Comparison of ENCODE assay signal across 16 cellular contexts in the genomic region with DNA sequence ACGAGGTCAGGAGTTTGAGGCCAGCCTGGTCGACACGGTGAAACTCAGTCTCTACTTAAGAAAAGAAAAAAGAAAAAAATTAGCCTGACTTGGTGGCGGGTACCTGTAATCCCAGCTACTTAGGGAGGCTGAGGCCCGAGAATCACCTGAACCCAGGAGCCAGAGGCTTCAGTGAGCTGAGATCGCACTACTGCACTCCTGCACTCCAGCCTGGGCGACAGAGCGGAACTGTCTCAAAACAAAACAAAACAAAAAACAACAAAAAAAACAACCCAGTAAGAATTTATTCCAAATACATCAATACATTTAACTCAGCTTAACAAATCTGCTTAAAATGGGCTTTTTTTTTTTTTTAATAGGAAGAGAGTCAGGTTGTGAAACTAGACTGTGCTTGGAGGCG. TPM values are rescaled to one million over a fixed set of nuclear protein-coding genes. Genes with fewer than 3 reads are reported as not detected.
A peak's percentile ranks its signal among the peaks of the same experiment; 100 is the strongest.
DNase-seq lines count a peak whose midpoint lies in the region; ATAC-seq, FAIRE-seq and TF ChIP-seq lines count a peak whose summit lies in the region.
"Had no signal": no experiment of that assay in that cellular context is flagged by ENCODE, and none has a peak within 500 bp of the region (broad histone marks: within the 10 kb centered on the region; RNA-seq: fewer than 3 reads in every experiment).

No MANE protein-coding gene starts in this region.

- no peak overlapping the region for H3K4ac ChIP-seq in H9 (ENCODE audit: low read depth, low read length)

- no peak overlapping the region for H4K8ac ChIP-seq in H9 (replicated peaks; ENCODE audit: insufficient read length, low read depth, low read length)

- H3K4me1 ChIP-seq in H9 (ENCODE audit: insufficient read depth, low read length) (no peaks in the 10 kb centered on the region), small intestine (ENCODE audit: control insufficient read depth in 2 of 2, insufficient read depth in 1 of 2, low read depth in 1 of 2, low read length in 1 of 2) (peaks cover 0 to 9% of the 10 kb centered on the region in 2 donors)

- no peak overlapping the region for H3K4me3 ChIP-seq in small intestine (ENCODE audit: low read depth in 1 of 2, low read length in 2 of 2)
- H3K4me3 ChIP-seq: PC-9 had no signal

- no peak overlapping the region for H2AK5ac ChIP-seq in H9 (ENCODE audit: insufficient read length, low read length)

- no peaks in the 10 kb centered on the region for H3K9me3 Mint-ChIP-seq in activated naive CD8-positive, alpha-beta T cell (ENCODE audit: low read depth)
- no peaks in the 10 kb centered on the region for H3K9me3 Mint-ChIP-seq in activated naive CD8-positive, alpha-beta T cell treated with anti-CD3 and anti-CD28 coated beads for 36 hours
- H3K9me3 Mint-ChIP-seq in H9 (no peaks in the 10 kb centered on the region), naive B cell (no peaks in the 10 kb centered on the region)
- H3K9me3 Mint-ChIP-seq in stimulated activated effector memory CD8-positive, alpha-beta T cell treated with anti-CD3 and anti-CD28 coated beads, Interleukin-12 subunit alpha, Interleukin-12 subunit beta, amount 100 ng/mL, for 72 hours: no peaks in the 10 kb centered on the region

- H3K27me3 ChIP-seq in H9 (ENCODE audit: insufficient read depth, low read length) (no peaks in the 10 kb centered on the region), small intestine (ENCODE audit: control insufficient read depth in 2 of 2, insufficient read depth in 2 of 2, low read length in 2 of 2) (no peaks in the 10 kb centered on the region)

- H3K27ac ChIP-seq in H9 (ENCODE audit: insufficient read length, low read depth, low read length): no peak overlapping the region
- H3K27ac ChIP-seq in small intestine (ENCODE audit: low read depth in 1 of 2, low read length in 1 of 2): no peak overlapping the region
- H3K27ac ChIP-seq: PC-9 had no signal

- no peak for TF ChIP-seq CTCF in H9 (conservative IDR thresholded peaks at IDR 0.05)

- DNase-seq in activated naive CD8-positive, alpha-beta T cell treated with anti-CD3 and anti-CD28 coated beads for 36 hours: no peak
- DNase-seq in H9 (no peak), naive B cell (no peak), small intestine (no peak)
- DNase-seq in stimulated activated effector memory CD8-positive, alpha-beta T cell treated with anti-CD3 and anti-CD28 coated beads, Interleukin-12 subunit alpha, Interleukin-12 subunit beta, amount 100 ng/mL, for 72 hours (ENCODE audit: low spot score in 2 of 2): no peak
- DNase-seq: AML-193, H7, Karpas-422, MM.1S, NCI-H187 treated with DMSO at 0.1 percent for 48 hours, NCI-H446 treated with DMSO at 0.1 percent for 48 hours, NCI-H774, PC-9 had no signal

- FAIRE-seq in small intestine (lab: Jason Lieb, UNC): no peak

- H3K27me3 Mint-ChIP-seq in activated naive CD8-positive, alpha-beta T cell: no peaks in the 10 kb centered on the region
- no peaks in the 10 kb centered on the region for H3K27me3 Mint-ChIP-seq in activated naive CD8-positive, alpha-beta T cell treated with anti-CD3 and anti-CD28 coated beads for 36 hours
- H3K27me3 Mint-ChIP-seq in H9 (ENCODE audit: low read depth): no peaks in the 10 kb centered on the region
- H3K27me3 Mint-ChIP-seq in naive B cell: no peaks in the 10 kb centered on the region

- H3K4me2 ChIP-seq in H9 (ENCODE audit: insufficient read depth, insufficient read length, low read length): no peak overlapping the region
- H3K4me2 ChIP-seq: PC-9 had no signal

- no peak overlapping the region for H3K9ac ChIP-seq in H9 (ENCODE audit: extremely low read depth, insufficient read length, low read length)

- no peak overlapping the region for H2BK20ac ChIP-seq in H9 (ENCODE audit: low read depth, low read length, poor library complexity, severe bottlenecking)

- no peak overlapping the region for H2BK5ac ChIP-seq in H9 (ENCODE audit: insufficient read length, low read length)

- no peak overlapping the region for H3T11ph ChIP-seq in H9 (ENCODE audit: low read length)

- no CpG with 5 or more reads among the region's 9 CpGs for WGBS in H9 (ENCODE audit: extremely low coverage, insufficient read length, low lambda C conversion rate)
- 92 to 96% (median 94%) methylated on average over 9 of the region's 9 CpGs for WGBS in small intestine, 3 donors

- no peaks in the 10 kb centered on the region for H3K9me3 ChIP-seq in H9 (ENCODE audit: control insufficient read depth, low read depth, low read length)
- H3K9me3 ChIP-seq in small intestine (ENCODE audit: control insufficient read depth, low read depth): no peaks in the 10 kb centered on the region

- H3K18ac ChIP-seq in H9 (ENCODE audit: insufficient read length, low read depth, low read length): no peak overlapping the region

- H4K5ac ChIP-seq in H9 (ENCODE audit: insufficient read length, low read depth, low read length): no peak overlapping the region

- H3K56ac ChIP-seq in H9 (ENCODE audit: insufficient read length, low read depth, low read length): no peak overlapping the region

- no peaks in the 10 kb centered on the region for H3K23me2 ChIP-seq in H9 (ENCODE audit: insufficient read length, low read depth, low read length, poor library complexity, severe bottlenecking)

- no peak overlapping the region for H2BK15ac ChIP-seq in H9 (ENCODE audit: low read depth, low read length)

- H3K27ac Mint-ChIP-seq in activated naive CD8-positive, alpha-beta T cell: peak overlapping the region; percentile 22
- H3K27ac Mint-ChIP-seq in activated naive CD8-positive, alpha-beta T cell treated with anti-CD3 and anti-CD28 coated beads for 36 hours: no peak overlapping the region
- H3K27ac Mint-ChIP-seq in H9: peak overlapping the region; percentile 17 to 51 (median 25); a peak in 1 of 7 replicates
- peak overlapping the region in 4 of 6 donors; percentile 0 to 57 (median 20) for H3K27ac Mint-ChIP-seq in naive B cell
- H3K27ac Mint-ChIP-seq in stimulated activated effector memory CD8-positive, alpha-beta T cell treated with anti-CD3 and anti-CD28 coated beads, Interleukin-12 subunit alpha, Interleukin-12 subunit beta, amount 100 ng/mL, for 72 hours: peak overlapping the region; percentile 9

- H3K14ac ChIP-seq in H9 (ENCODE audit: insufficient read depth, low read length): no peak overlapping the region

- H3K4me1 Mint-ChIP-seq in activated naive CD8-positive, alpha-beta T cell (ENCODE audit: low read depth): peaks cover 91% of the 10 kb centered on the region
- H3K4me1 Mint-ChIP-seq in activated naive CD8-positive, alpha-beta T cell treated with anti-CD3 and anti-CD28 coated beads for 36 hours: peaks cover 71% of the 10 kb centered on the region
- H3K4me1 Mint-ChIP-seq in H9: peaks cover 47 to 51% of the 10 kb centered on the region in 2 experiments
- peaks cover 35 to 56% (median 53%) of the 10 kb centered on the region in 3 donors for H3K4me1 Mint-ChIP-seq in naive B cell
- peaks cover 64% of the 10 kb centered on the region for H3K4me1 Mint-ChIP-seq in stimulated activated effector memory CD8-positive, alpha-beta T cell treated with anti-CD3 and anti-CD28 coated beads, Interleukin-12 subunit alpha, Interleukin-12 subunit beta, amount 100 ng/mL, for 72 hours

- peak overlapping the region; percentile 28 for H3K4me3 Mint-ChIP-seq in activated naive CD8-positive, alpha-beta T cell
- H3K4me3 Mint-ChIP-seq in activated naive CD8-positive, alpha-beta T cell treated with anti-CD3 and anti-CD28 coated beads for 36 hours: no peak overlapping the region
- H3K4me3 Mint-ChIP-seq in H9 (no peak overlapping the region), naive B cell (peak overlapping the region in 1 of 8 donors; percentile 21)
- H3K4me3 Mint-ChIP-seq in stimulated activated effector memory CD8-positive, alpha-beta T cell treated with anti-CD3 and anti-CD28 coated beads, Interleukin-12 subunit alpha, Interleukin-12 subunit beta, amount 100 ng/mL, for 72 hours: peak overlapping the region; percentile 13

- H3K36me3 Mint-ChIP-seq in activated naive CD8-positive, alpha-beta T cell: peaks cover 22% of the 10 kb centered on the region
- peaks cover 44% of the 10 kb centered on the region for H3K36me3 Mint-ChIP-seq in activated naive CD8-positive, alpha-beta T cell treated with anti-CD3 and anti-CD28 coated beads for 36 hours
- H3K36me3 Mint-ChIP-seq in H9 (ENCODE audit: insufficient read depth in 1 of 3, low read depth in 3 of 3) (peaks cover 23 to 47% (median 42%) of the 10 kb centered on the region in 3 experiments; a peak in 6 of 7 replicates), naive B cell (peaks cover 7 to 15% of the 10 kb centered on the region in 2 donors)
- peaks cover 78% of the 10 kb centered on the region for H3K36me3 Mint-ChIP-seq in stimulated activated effector memory CD8-positive, alpha-beta T cell treated with anti-CD3 and anti-CD28 coated beads, Interleukin-12 subunit alpha, Interleukin-12 subunit beta, amount 100 ng/mL, for 72 hours

- no peak overlapping the region for H2AFZ ChIP-seq in H9 (ENCODE audit: low read length)
- H2AFZ ChIP-seq: PC-9 had no signal

- H3K79me2 ChIP-seq in H9 (ENCODE audit: insufficient read depth, low read length): peaks cover 81% of the 10 kb centered on the region

- ATAC-seq in naive B cell (ENCODE audit: low read depth in 2 of 2) (no peak), GM21529 (IDR thresholded peaks at IDR 0.05; ENCODE audit: unreplicated experiment) (no peak), GM18858 (IDR thresholded peaks at IDR 0.05; ENCODE audit: unreplicated experiment) (no peak)
- ATAC-seq in stimulated activated effector memory CD8-positive, alpha-beta T cell treated with anti-CD3 and anti-CD28 coated beads, Interleukin-12 subunit alpha, Interleukin-12 subunit beta, amount 100 ng/mL, for 72 hours: no peak

- H3K36me3 ChIP-seq in small intestine (ENCODE audit: control insufficient read depth in 2 of 2, insufficient read depth in 2 of 2, low read length in 2 of 2): peaks cover 10 to 16% of the 10 kb centered on the region in 2 donors

- H3K23ac ChIP-seq in H9 (ENCODE audit: insufficient read length, low read depth, low read length): no peak overlapping the region

- H4K91ac ChIP-seq in H9 (ENCODE audit: insufficient read length, low read depth, low read length): no peak overlapping the region

- no peaks in the 10 kb centered on the region for H4K20me1 ChIP-seq in H9 (ENCODE audit: control insufficient read depth, insufficient read depth, insufficient read length)

- H3K79me1 ChIP-seq in H9 (ENCODE audit: insufficient read depth, low read depth, low read length, poor library complexity, severe bottlenecking): peaks cover 14% of the 10 kb centered on the region

- H2BK12ac ChIP-seq in H9 (ENCODE audit: insufficient read length, low read depth, low read length): no peak overlapping the region

- H2BK120ac ChIP-seq in H9 (ENCODE audit: low read depth, low read length, poor library complexity, severe bottlenecking): no peak overlapping the region

RNA-seq across cellular contexts. Expression of a gene that starts 23.3 kb away (rescaled TPM):
- 10 to 100 TPM; 60.9 to 65.5 TPM for total RNA-seq in activated naive CD8-positive, alpha-beta T cell treated with anti-CD3 and anti-CD28 coated beads for 36 hours
- total RNA-seq in H9 (2021): 110 and 114 TPM in 2 replicates
- polyA plus RNA-seq in naive B cell (ENCODE audit: low read depth in 6 of 6) (10 to 100 TPM in 5 of 6 donors, 1 to 10 TPM in 1; 5.8 to 27.5 (median 16.5) TPM), small intestine (10 to 100 TPM; 12.7 to 24.2 (median 16.2) TPM)

Comparison
In these comparisons a context has a peak if more than half of its experiments do, and no peak if none do; other contexts are left out.
1. H3K4me3 Mint-ChIP-seq: peak in activated naive CD8-positive, alpha-beta T cell (single experiment) and stimulated activated effector memory CD8-positive, alpha-beta T cell treated with anti-CD3 and anti-CD28 coated beads, Interleukin-12 subunit alpha, Interleukin-12 subunit beta, amount 100 ng/mL, for 72 hours (single experiment); none in activated naive CD8-positive, alpha-beta T cell treated with anti-CD3 and anti-CD28 coated beads for 36 hours (single experiment) and H9 (0 of 2).